In the genomic region with DNA sequence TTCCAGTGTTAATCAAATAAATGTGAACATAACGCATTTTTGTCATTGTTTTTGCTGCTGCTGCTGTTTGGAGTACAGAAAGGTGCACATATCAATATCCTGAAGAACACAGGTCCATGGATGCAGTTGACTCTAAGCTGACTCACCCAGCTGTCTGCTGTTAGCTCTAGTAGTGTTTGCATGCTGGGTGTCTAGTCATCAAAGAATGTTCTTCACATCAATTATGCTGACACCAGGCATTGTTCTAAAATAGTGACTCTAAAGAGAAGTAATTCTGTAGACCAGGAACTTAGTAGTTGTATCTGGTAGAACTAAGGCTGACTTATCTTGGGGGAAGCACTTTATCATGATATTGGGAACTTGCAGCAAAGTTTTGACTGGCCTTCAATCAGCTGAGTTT, we compare ENCODE assay signal across 14 cellular contexts. TPM values are rescaled to one million over a fixed set of nuclear protein-coding genes. Genes with fewer than 3 reads are reported as not detected.
A peak's percentile ranks its signal among the peaks of the same experiment; 100 is the strongest.
DNase-seq lines count a peak whose midpoint lies in the region; ATAC-seq, FAIRE-seq and TF ChIP-seq lines count a peak whose summit lies in the region.
"Had no signal": no experiment of that assay in that cellular context is flagged by ENCODE, and none has a peak within 500 bp of the region (broad histone marks: within the 10 kb centered on the region; RNA-seq: fewer than 3 reads in every experiment).

No MANE protein-coding gene starts in this region.

- no peaks in the 10 kb centered on the region for H3K4me1 ChIP-seq in HepG2 (ENCODE audit: insufficient read depth, low read length)
- H3K4me1 ChIP-seq in right lobe of liver, result no peaks in the 10 kb centered on the region
- peaks cover 14% of the 10 kb centered on the region for H3K4me1 ChIP-seq in foreskin keratinocyte
- H3K4me1 ChIP-seq: upper lobe of left lung had no signal

- ATAC-seq in HepG2 (no peak; the same call in 2 of the 3 replicates), right lobe of liver (no peak), SK-N-SH treated with all-trans-retinoic acid at 6 μM for 48 hours (peak; percentile 68), foreskin keratinocyte (peak; percentile 95), HG02840 (IDR thresholded peaks at IDR 0.05; ENCODE audit: low FRiP score, unreplicated experiment) (no peak), GM18519 (IDR thresholded peaks at IDR 0.05; ENCODE audit: low FRiP score, unreplicated experiment) (no peak)
- ATAC-seq: activated T-cell treated with anti-CD3 and anti-CD28 coated beads, Interleukin-2, amount 50 U/mL, for 72 hours had no signal

- H3K4me3 ChIP-seq in HepG2 (replicated peaks in 1 of 3; ENCODE audit: insufficient read depth in 1 of 3, low read depth in 2 of 3, low read length in 3 of 3), result no peak overlapping the region
- H3K4me3 ChIP-seq in right lobe of liver, result no peak overlapping the region
- H3K4me3 ChIP-seq: SK-N-MC, upper lobe of left lung had no signal

- no peak for TF ChIP-seq EP300 in HepG2 (IDR thresholded peaks at IDR 0.05; ENCODE audit: low read depth in 2 of 2, low read length in 2 of 2)
- no peak for TF ChIP-seq EP300 in HepG2 (CRISPR knock-in tag; IDR thresholded peaks at IDR 0.05; ENCODE audit: borderline replicate concordance)

- no TSS peak for BruUV-seq in HepG2 (replicated peaks; lab: Mats Ljungman, UMichigan)

- H2AFZ ChIP-seq in HepG2 (ENCODE audit: low read length), result no peak overlapping the region

- H4K20me1 ChIP-seq in HepG2 (ENCODE audit: insufficient read depth, low read length), result no peaks in the 10 kb centered on the region

- CTCF ChIA-PET in HepG2 (lab: Yijun Ruan, JAX; ENCODE audit: low intra/inter-chr PET ratio, low total read pairs), result no interaction called here

- H3K4me2 ChIP-seq in HepG2 (ENCODE audit: low read depth, low read length), result no peak overlapping the region

- peak; percentile 17 for DNase-seq in HepG2 (ENCODE audit: low spot score)
- no peak for DNase-seq in right lobe of liver
- DNase-seq in foreskin keratinocyte, result peak; percentile 83 to 90
- no peak for DNase-seq in 8988T
- DNase-seq in epidermal melanocyte (ENCODE audit: insufficient read length, low spot score), result no peak
- DNase-seq: activated CD4-positive, CD25-positive, alpha-beta regulatory T cell treated with anti-CD3 and anti-CD28 coated beads, Interleukin-2, amount 50 U/mL, for 72 hours; activated T-cell treated with anti-CD3 and anti-CD28 coated beads, Interleukin-2, amount 50 U/mL, for 72 hours; kidney; NCI-H524 had no signal

- H3K9ac ChIP-seq in HepG2 (ENCODE audit: insufficient read depth, low read depth, low read length), result no peak overlapping the region

- 0% methylated on average over 1 of the region's 1 CpG for WGBS in HepG2 (ENCODE audit: low lambda C conversion rate)
- whole genome bisulfite sequencing in right lobe of liver (ENCODE audit: insufficient coverage, low coverage, low lambda C conversion rate, missing lambda C conversion rate), result 67% methylated on average over 1 of the region's 1 CpG

- TF ChIP-seq RAD21 in HepG2 (CRISPR knock-in tag; IDR thresholded peaks at IDR 0.05), result no peak

- H3K36me3 ChIP-seq in HepG2 (replicated peaks in 1 of 2; ENCODE audit: control insufficient read depth in 1 of 2, insufficient read depth in 2 of 2, low read length in 2 of 2) (no peaks in the 10 kb centered on the region), right lobe of liver (no peaks in the 10 kb centered on the region)
- H3K36me3 ChIP-seq: upper lobe of left lung had no signal

- TF ChIP-seq POLR2A in HepG2 (IDR thresholded peaks at IDR 0.05; ENCODE audit: insufficient read depth in 1 of 2, low read depth in 2 of 2, low read length in 2 of 2), result no peak
- no peak for TF ChIP-seq POLR2A in right lobe of liver (IDR thresholded peaks at IDR 0.05)

- POLR2A ChIA-PET in HepG2 (lab: Yijun Ruan, JAX), result no interaction called here

- H3K9me3 ChIP-seq in HepG2 (ENCODE audit: low read length) (no peaks in the 10 kb centered on the region), right lobe of liver (no peaks in the 10 kb centered on the region)
- H3K9me3 ChIP-seq: upper lobe of left lung had no signal

- FAIRE-seq in HepG2 (lab: Jason Lieb, UNC), result no peak
- FAIRE-seq: kidney had no signal

- no peaks in the 10 kb centered on the region for H3K79me2 ChIP-seq in HepG2 (ENCODE audit: insufficient read depth, low read length)

- intact Hi-C loops in HepG2 (cut with micrococcal nuclease; ENCODE audit: unreplicated experiment) (no loop called here), right lobe of liver (cut with DNase I) (no loop called here)

- H3K27ac ChIP-seq in HepG2 (ENCODE audit: extremely low read length, insufficient read depth, low read length) (no peak overlapping the region), right lobe of liver (no peak overlapping the region), foreskin keratinocyte (no peak overlapping the region)
- H3K27ac ChIP-seq: SK-N-MC, upper lobe of left lung had no signal

- TF ChIP-seq CTCF in HepG2 (CRISPR knock-in tag; IDR thresholded peaks at IDR 0.05) (no peak), right lobe of liver (IDR thresholded peaks at IDR 0.05) (no peak), foreskin keratinocyte (conservative IDR thresholded peaks at IDR 0.05) (no peak)

- no peaks in the 10 kb centered on the region for H3K27me3 ChIP-seq in HepG2 (ENCODE audit: control insufficient read depth in 1 of 2, insufficient read depth in 2 of 2, low read length in 2 of 2)
- H3K27me3 ChIP-seq in right lobe of liver, result no peaks in the 10 kb centered on the region
- H3K27me3 ChIP-seq in foreskin keratinocyte, result no peaks in the 10 kb centered on the region
- H3K27me3 ChIP-seq: upper lobe of left lung had no signal

- in situ Hi-C loops in HepG2 (cut with HindIII; ENCODE audit: extremely low pct_ligation_motif_present, low pct_unique_long_range_greater_than_20kb), result no loop called here

TF ChIP-seq in HepG2, 621 proteins besides CTCF, POLR2A, EP300 and RAD21 (continues in another document):
- TF ChIP-seq DPF2 (CRISPR knock-in tag; IDR thresholded peaks at IDR 0.05; ENCODE audit: borderline replicate concordance, low read depth) (no peak), ZNF879 (CRISPR knock-in tag; IDR thresholded peaks at IDR 0.05) (no peak), TEF (CRISPR knock-in tag; IDR thresholded peaks at IDR 0.05) (no peak), ZFP37 (CRISPR knock-in tag; IDR thresholded peaks at IDR 0.05; ENCODE audit: borderline replicate concordance) (no peak), DNMT3B (CRISPR knock-in tag; conservative IDR thresholded peaks at IDR 0.05) (no peak), KLF15 (CRISPR knock-in tag; IDR thresholded peaks at IDR 0.05; ENCODE audit: borderline replicate concordance) (no peak)

TF ChIP-seq in SK-N-SH treated with all-trans-retinoic acid at 6 μM for 48 hours, 23 proteins besides CTCF, POLR2A, EP300 and RAD21 (continues in another document):
- TF ChIP-seq ISL1 (CRISPR knock-in tag; IDR thresholded peaks at IDR 0.05) (no peak), TOX (CRISPR knock-in tag; IDR thresholded peaks at IDR 0.05; ENCODE audit: borderline replicate concordance) (no peak), CREB5 (CRISPR knock-in tag; IDR thresholded peaks at IDR 0.05; ENCODE audit: low read depth) (no peak), OSR1 (CRISPR knock-in tag; IDR thresholded peaks at IDR 0.05) (no peak)

RNA-seq across cellular contexts. Expression of gene DPYSL3, which starts 55.7 kb away (rescaled TPM):
- 0.15 TPM in 1 of 2 replicates, not detected in the other for total RNA-seq in HepG2 (2016; rRNA removed; fragmentation: Illumina TruSeq; extraction: Trizol)
- total RNA-seq in HepG2 (2016; cell fraction: cytosol; rRNA removed; fragmentation: Illumina TruSeq; extraction: Trizol; ENCODE audit: low read depth), result not detected in 2 replicates
- 0.03 and 0.13 TPM in 2 replicates for total RNA-seq in HepG2 (2016; cell fraction: insoluble cytoplasmic fraction; rRNA removed; fragmentation: Illumina TruSeq; extraction: Trizol)
- total RNA-seq in HepG2 (2016; cell fraction: membrane; rRNA removed; fragmentation: Illumina TruSeq; extraction: Trizol), result not detected in 2 replicates
- not detected in 2 replicates for total RNA-seq in HepG2 (2016; cell fraction: nucleus; rRNA removed; fragmentation: Illumina TruSeq; extraction: Trizol)
- polyA plus RNA-seq in HepG2 (2011; rRNA removed), result 0.03 and 0.08 TPM in 2 replicates
- polyA plus RNA-seq in HepG2 (2011; cell fraction: cytosol; rRNA removed), result 0.01 TPM in 1 of 2 replicates, not detected in the other
- 0.03 and 0.16 TPM in 2 replicates for polyA plus RNA-seq in HepG2 (2011; cell fraction: nucleus; rRNA removed)
- polyA plus RNA-seq in HepG2 (2012), result not detected in 2 replicates
- not detected in 2 replicates for polyA plus RNA-seq in HepG2 (2016; cell fraction: cytosol; fragmentation: Illumina TruSeq; extraction: Trizol; ENCODE audit: low read depth)
- 0.04 TPM in 1 of 2 replicates, not detected in the other for polyA plus RNA-seq in HepG2 (2016; cell fraction: insoluble cytoplasmic fraction; fragmentation: Illumina TruSeq; extraction: Trizol; ENCODE audit: low read depth)
- 0.07 TPM in 1 of 2 replicates, not detected in the other for polyA plus RNA-seq in HepG2 (2016; cell fraction: membrane; fragmentation: Illumina TruSeq; extraction: Trizol; ENCODE audit: low read depth)
- not detected in 2 replicates for polyA plus RNA-seq in HepG2 (2016; cell fraction: nucleus; fragmentation: Illumina TruSeq; extraction: Trizol; ENCODE audit: insufficient read depth, low read depth)
- 2.1 TPM in 1 of 2 replicates, not detected in the other for polyA minus RNA-seq in HepG2 (2011; rRNA and poly(A)+ RNA removed; ENCODE audit: low replicate concordance)
- not detected in 2 replicates for polyA minus RNA-seq in HepG2 (2011; cell fraction: cytosol; rRNA and poly(A)+ RNA removed)
- 0.12 and 0.26 TPM in 2 replicates for polyA minus RNA-seq in HepG2 (2011; cell fraction: nucleus; rRNA and poly(A)+ RNA removed)
- 1 to 10 TPM; 1.4 to 3.8 (median 2.3) TPM for total RNA-seq in right lobe of liver
- total RNA-seq in foreskin keratinocyte, result 29.4 and 53.6 TPM in 2 replicates
- 14.5 and 24.3 TPM in 2 replicates for polyA plus RNA-seq in foreskin keratinocyte

Comparison
In these comparisons a context has a peak if more than half of its experiments do, and no peak if none do; other contexts are left out.
1. DNase-seq: peak in HepG2 (single experiment) and foreskin keratinocyte (2 of 2); none in right lobe of liver (0 of 3), 8988T (single experiment) and epidermal melanocyte (single experiment).
2. ATAC-seq: peak in SK-N-SH treated with all-trans-retinoic acid at 6 μM for 48 hours (single experiment) and foreskin keratinocyte (single experiment); none in HepG2 (single experiment), right lobe of liver (0 of 4), HG02840 (single experiment) and GM18519 (single experiment).